In the genomic region with DNA sequence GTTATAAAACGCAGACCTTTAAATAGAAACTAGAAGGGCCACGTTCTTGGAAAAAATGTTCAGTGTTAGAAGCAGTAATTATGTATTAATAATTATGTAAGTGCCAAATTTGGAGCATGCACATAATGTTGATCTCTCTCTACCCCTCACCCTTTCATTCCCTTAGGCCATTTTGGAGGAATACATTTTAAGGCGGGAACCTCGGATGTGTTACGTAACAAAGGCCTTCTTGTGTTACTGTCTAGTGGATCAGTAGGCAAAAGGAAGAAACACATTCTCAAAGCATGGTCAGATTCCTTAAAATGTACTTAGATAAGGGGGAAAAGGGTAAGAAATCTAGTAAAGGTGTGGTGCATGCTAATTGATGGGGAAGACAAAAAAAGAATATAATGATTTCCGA, we compare ENCODE assay signal across 20 cellular contexts. TPM values are rescaled to one million over a fixed set of nuclear protein-coding genes. Genes with fewer than 3 reads are reported as not detected.
DNase-seq lines count a peak whose midpoint lies in the region; ATAC-seq, FAIRE-seq and TF ChIP-seq lines count a peak whose summit lies in the region.
"Had no signal": no experiment of that assay in that cellular context is flagged by ENCODE, and none has a peak within 500 bp of the region (broad histone marks: within the 10 kb centered on the region; RNA-seq: fewer than 3 reads in every experiment).

No MANE protein-coding gene starts in this region.

- no TSS peak for BruUV-seq in HepG2 (replicated peaks; lab: Mats Ljungman, UMichigan)

- H3K4me3 Mint-ChIP-seq in effector memory CD8-positive, alpha-beta T cell, result no peak overlapping the region

- POLR2A ChIA-PET in HepG2 (lab: Yijun Ruan, JAX), result no interaction called here

- no peak for TF ChIP-seq CTCF in HepG2 (CRISPR knock-in tag; IDR thresholded peaks at IDR 0.05)
- no peak for TF ChIP-seq CTCF in right lobe of liver (IDR thresholded peaks at IDR 0.05)
- no peak for TF ChIP-seq CTCF in thoracic aorta (IDR thresholded peaks at IDR 0.05)

- no peak overlapping the region for H2AFZ ChIP-seq in HepG2 (ENCODE audit: low read length)

- H3K9me3 ChIP-seq in HepG2 (ENCODE audit: low read length), result no peaks in the 10 kb centered on the region
- no peaks in the 10 kb centered on the region for H3K9me3 ChIP-seq in right lobe of liver
- no peaks in the 10 kb centered on the region for H3K9me3 ChIP-seq in thoracic aorta
- H3K9me3 ChIP-seq: ascending aorta, esophagus squamous epithelium, left lung had no signal

- in situ Hi-C loops in HepG2 (cut with HindIII; ENCODE audit: extremely low pct_ligation_motif_present, low pct_unique_long_range_greater_than_20kb), result no loop called here

- no peak for DNase-seq in HepG2 (ENCODE audit: low spot score)
- DNase-seq in right lobe of liver, result no peak
- DNase-seq in RPMI7951 (ENCODE audit: low read depth), result peak; percentile 42
- DNase-seq in effector memory CD8-positive, alpha-beta T cell, result no peak
- no peak for DNase-seq in thoracic aorta (ENCODE audit: low spot score)
- no peak for DNase-seq in hypothalamus (lab: John Stamatoyannopoulos, UW)
- DNase-seq: activated CD4-positive, alpha-beta T cell treated with anti-CD3 and anti-CD28 coated beads for 48 hours; activated CD8-positive, alpha-beta memory T cell treated with anti-CD3 and anti-CD28 coated beads, Interleukin-2, amount 50 U/mL, for 48 hours; activated naive CD4-positive, alpha-beta T cell; effector CD8-positive, alpha-beta T cell; esophagus squamous epithelium; Kasumi-1; left lung; NCI-H774; nucleus accumbens; stimulated activated CD4-positive, alpha-beta T cell treated with anti-CD3 and anti-CD28 coated beads, Interleukin-12 subunit alpha, Interleukin-12 subunit beta, amount 100 ng/mL, for 4 hours had no signal

- peak overlapping the region; percentile 10 to 22 for H3K27ac Mint-ChIP-seq in effector memory CD8-positive, alpha-beta T cell

- peaks cover 36% of the 10 kb centered on the region for H3K79me2 ChIP-seq in HepG2 (ENCODE audit: insufficient read depth, low read length)

- no peak for TF ChIP-seq RAD21 in HepG2 (CRISPR knock-in tag; IDR thresholded peaks at IDR 0.05)

- WGBS in HepG2 (ENCODE audit: low lambda C conversion rate), result 94% methylated on average over 6 of the region's 6 CpGs
- 84% methylated on average over 6 of the region's 6 CpGs for WGBS in right lobe of liver (ENCODE audit: insufficient coverage, low coverage, low lambda C conversion rate, missing lambda C conversion rate)

- H3K9ac ChIP-seq in HepG2 (ENCODE audit: insufficient read depth, low read depth, low read length), result no peak overlapping the region

- intact Hi-C loops in HepG2 (cut with micrococcal nuclease; ENCODE audit: unreplicated experiment) (no loop called here), right lobe of liver (cut with DNase I) (no loop called here)

- ATAC-seq in HepG2, result no peak
- ATAC-seq in right lobe of liver, result no peak
- no peak for ATAC-seq in effector memory CD8-positive, alpha-beta T cell (replicated peaks)
- ATAC-seq in thoracic aorta (ENCODE audit: insufficient number of reproducible peaks, low FRiP score, low read depth), result no peak
- no peak for ATAC-seq in HG03354 (IDR thresholded peaks at IDR 0.05; ENCODE audit: poor library complexity, severe bottlenecking, unreplicated experiment)
- ATAC-seq in HG03280 (IDR thresholded peaks at IDR 0.05; ENCODE audit: unreplicated experiment), result no peak
- ATAC-seq: left lung had no signal

- H3K9me3 Mint-ChIP-seq in effector memory CD8-positive, alpha-beta T cell, result no peaks in the 10 kb centered on the region

- CTCF ChIA-PET in HepG2 (lab: Yijun Ruan, JAX; ENCODE audit: low intra/inter-chr PET ratio, low total read pairs), result no interaction called here

- H3K4me1 ChIP-seq in HepG2 (ENCODE audit: insufficient read depth, low read length), result peaks cover 64% of the 10 kb centered on the region
- H3K4me1 ChIP-seq in right lobe of liver, result peaks cover 0 to 49% (median 1%) of the 10 kb centered on the region in 4 donors
- peaks cover 26 to 98% of the 10 kb centered on the region in 2 donors for H3K4me1 ChIP-seq in thoracic aorta (ENCODE audit: control insufficient read depth in 1 of 2, low read depth in 2 of 2)

- no peaks in the 10 kb centered on the region for H3K27me3 Mint-ChIP-seq in effector memory CD8-positive, alpha-beta T cell

- H3K4me1 Mint-ChIP-seq in effector memory CD8-positive, alpha-beta T cell (ENCODE audit: low read depth in 2 of 2), result peaks cover 42 to 74% of the 10 kb centered on the region in 2 donors

- H3K27me3 ChIP-seq in HepG2 (ENCODE audit: control insufficient read depth in 1 of 2, insufficient read depth in 2 of 2, low read length in 2 of 2) (no peaks in the 10 kb centered on the region), right lobe of liver (no peaks in the 10 kb centered on the region), thoracic aorta (replicated peaks; ENCODE audit: insufficient read depth) (no peaks in the 10 kb centered on the region)
- H3K27me3 ChIP-seq: ascending aorta, esophagus squamous epithelium, left lung had no signal

- TF ChIP-seq POLR2A in HepG2 (IDR thresholded peaks at IDR 0.05; ENCODE audit: insufficient read depth in 1 of 2, low read depth in 2 of 2, low read length in 2 of 2) (no peak), right lobe of liver (IDR thresholded peaks at IDR 0.05) (no peak)

- TF ChIP-seq EP300 in HepG2 (IDR thresholded peaks at IDR 0.05; ENCODE audit: low read depth in 2 of 2, low read length in 2 of 2) (no peak), HepG2 (CRISPR knock-in tag; IDR thresholded peaks at IDR 0.05; ENCODE audit: borderline replicate concordance) (no peak)

- no peak overlapping the region for H3K4me2 ChIP-seq in HepG2 (ENCODE audit: low read depth, low read length)

- no peaks in the 10 kb centered on the region for H3K36me3 ChIP-seq in HepG2 (replicated peaks in 1 of 2; ENCODE audit: control insufficient read depth in 1 of 2, insufficient read depth in 2 of 2, low read length in 2 of 2)
- H3K36me3 ChIP-seq in right lobe of liver, result no peaks in the 10 kb centered on the region
- H3K36me3 ChIP-seq in thoracic aorta, result no peaks in the 10 kb centered on the region
- H3K36me3 ChIP-seq: ascending aorta, esophagus squamous epithelium, left lung had no signal

- H3K4me3 ChIP-seq in HepG2 (replicated peaks in 1 of 3; ENCODE audit: insufficient read depth in 1 of 3, low read depth in 2 of 3, low read length in 3 of 3) (no peak overlapping the region), right lobe of liver (no peak overlapping the region), thoracic aorta (no peak overlapping the region)
- H3K4me3 ChIP-seq: ascending aorta, esophagus squamous epithelium, left lung had no signal

- H4K20me1 ChIP-seq in HepG2 (ENCODE audit: insufficient read depth, low read length), result no peaks in the 10 kb centered on the region

- H3K27ac ChIP-seq in HepG2 (ENCODE audit: extremely low read length, insufficient read depth, low read length), result no peak overlapping the region
- H3K27ac ChIP-seq in right lobe of liver, result no peak overlapping the region
- peak overlapping the region; percentile 34 to 54 for H3K27ac ChIP-seq in thoracic aorta
- H3K27ac ChIP-seq: left lung had no signal

- no peak for FAIRE-seq in HepG2 (lab: Jason Lieb, UNC)
- FAIRE-seq: GM18507 had no signal

- peaks cover 32% of the 10 kb centered on the region for H3K36me3 Mint-ChIP-seq in effector memory CD8-positive, alpha-beta T cell (ENCODE audit: insufficient read depth)

TF ChIP-seq in HepG2, 621 proteins besides CTCF, POLR2A, EP300 and RAD21:
- TF ChIP-seq CEBPB (IDR thresholded peaks at IDR 0.05; ENCODE audit: borderline replicate concordance, low read depth, low read length) (0 out of 2 replicates have a peak, but pooled peaks have one; percentile 16), ZNF652 (CRISPR knock-in tag; IDR thresholded peaks at IDR 0.05; ENCODE audit: borderline replicate concordance, low read depth) (no peak), CEBPG (CRISPR knock-in tag; IDR thresholded peaks at IDR 0.05) (peak; percentile 32; the same call in 1 of the 2 replicates)

RNA-seq across cellular contexts. Expression of gene RASSF3, which starts 52.7 kb away (rescaled TPM):
- total RNA-seq in HepG2 (2016; rRNA removed; fragmentation: Illumina TruSeq; extraction: Trizol) (16.0 and 21.3 TPM in 2 replicates), right lobe of liver (10 to 100 TPM in 3 of 6 experiments, 1 to 10 TPM in 3; 5.8 to 27.3 (median 10.6) TPM), thoracic aorta (100 to 1,000 TPM; 126 to 149 TPM)
- total RNA-seq in HepG2 (2016; cell fraction: cytosol; rRNA removed; fragmentation: Illumina TruSeq; extraction: Trizol; ENCODE audit: low read depth), result 6.2 and 7.7 TPM in 2 replicates
- total RNA-seq in HepG2 (2016; cell fraction: insoluble cytoplasmic fraction; rRNA removed; fragmentation: Illumina TruSeq; extraction: Trizol), result 13.2 and 20.1 TPM in 2 replicates
- 25.5 and 26.0 TPM in 2 replicates for total RNA-seq in HepG2 (2016; cell fraction: membrane; rRNA removed; fragmentation: Illumina TruSeq; extraction: Trizol)
- 9.1 and 10.8 TPM in 2 replicates for total RNA-seq in HepG2 (2016; cell fraction: nucleus; rRNA removed; fragmentation: Illumina TruSeq; extraction: Trizol)
- polyA plus RNA-seq in HepG2 (2011; rRNA removed), result 15.4 and 15.5 TPM in 2 replicates
- polyA plus RNA-seq in HepG2 (2011; cell fraction: cytosol; rRNA removed), result 9.8 and 10.9 TPM in 2 replicates
- 3.9 and 5.1 TPM in 2 replicates for polyA plus RNA-seq in HepG2 (2011; cell fraction: nucleus; rRNA removed)
- 7.1 and 11.1 TPM in 2 replicates for polyA plus RNA-seq in HepG2 (2012)
- 3.6 and 3.9 TPM in 2 replicates for polyA plus RNA-seq in HepG2 (2016; cell fraction: cytosol; fragmentation: Illumina TruSeq; extraction: Trizol; ENCODE audit: low read depth)
- polyA plus RNA-seq in HepG2 (2016; cell fraction: insoluble cytoplasmic fraction; fragmentation: Illumina TruSeq; extraction: Trizol; ENCODE audit: low read depth), result 19.9 and 21.9 TPM in 2 replicates
- polyA plus RNA-seq in HepG2 (2016; cell fraction: membrane; fragmentation: Illumina TruSeq; extraction: Trizol; ENCODE audit: low read depth), result 16.4 and 17.1 TPM in 2 replicates
- 13.2 and 13.5 TPM in 2 replicates for polyA plus RNA-seq in HepG2 (2016; cell fraction: nucleus; fragmentation: Illumina TruSeq; extraction: Trizol; ENCODE audit: insufficient read depth, low read depth)
- 37.6 and 54.4 TPM in 2 replicates for polyA minus RNA-seq in HepG2 (2011; rRNA and poly(A)+ RNA removed; ENCODE audit: low replicate concordance)
- 13.6 and 15.4 TPM in 2 replicates for polyA minus RNA-seq in HepG2 (2011; cell fraction: cytosol; rRNA and poly(A)+ RNA removed)
- polyA minus RNA-seq in HepG2 (2011; cell fraction: nucleus; rRNA and poly(A)+ RNA removed), result 9.4 and 9.9 TPM in 2 replicates
- total RNA-seq in RPMI7951 (2014; rRNA removed; shearing (Covaris generic)), result 12.4 and 15.2 TPM in 2 replicates

Comparison
In these comparisons a context has a peak if more than half of its experiments do, and no peak if none do; other contexts are left out.
1. H3K27ac ChIP-seq: peak in thoracic aorta (2 of 2); none in HepG2 (single experiment) and right lobe of liver (0 of 3).